ENCODE assay signal across 1 cellular context in the genomic region with DNA sequence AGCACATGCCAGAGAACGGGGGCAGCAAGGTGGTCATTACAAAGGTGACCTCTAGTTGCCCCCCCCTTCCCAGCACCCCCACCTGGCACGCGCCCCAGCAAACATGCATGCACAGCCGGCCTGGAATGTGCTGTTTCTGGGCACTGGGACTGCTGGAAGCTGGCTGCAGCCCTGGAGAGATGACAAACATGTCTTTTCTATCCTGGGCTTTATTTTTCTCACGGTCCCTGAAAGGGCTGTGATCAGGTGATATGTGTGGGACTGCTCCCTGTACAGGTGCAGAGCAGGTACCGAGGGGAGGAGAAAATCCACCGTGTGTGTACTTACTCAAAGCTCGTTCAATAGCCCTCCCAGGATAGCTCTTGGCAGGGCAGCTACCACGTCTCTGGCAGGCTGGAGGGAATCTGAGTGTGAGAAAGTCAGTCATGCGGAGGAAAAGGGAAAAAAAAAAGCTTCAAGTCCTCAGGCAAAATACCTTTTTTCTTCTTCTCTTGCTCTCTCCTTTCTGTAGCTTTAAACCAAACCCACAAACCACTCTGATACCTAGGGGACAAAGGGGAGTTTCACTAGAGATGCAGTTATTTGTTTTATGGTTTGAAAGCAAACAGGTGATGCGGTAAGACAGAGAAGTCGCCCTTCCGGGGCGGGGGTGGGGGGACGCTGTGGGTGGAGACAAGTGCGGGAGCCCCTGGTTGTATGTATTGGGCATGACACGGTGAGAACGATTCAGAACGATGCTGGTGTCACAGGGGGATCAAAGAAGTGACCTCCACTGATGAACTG.
TF ChIP-seq lines count a peak whose summit lies in the region.

No MANE protein-coding gene starts in this region.

TF ChIP-seq in GM12878, 131 proteins besides CTCF, POLR2A, EP300 and RAD21 (continued from another document and continues in another):
- TF ChIP-seq, protein P1, sequence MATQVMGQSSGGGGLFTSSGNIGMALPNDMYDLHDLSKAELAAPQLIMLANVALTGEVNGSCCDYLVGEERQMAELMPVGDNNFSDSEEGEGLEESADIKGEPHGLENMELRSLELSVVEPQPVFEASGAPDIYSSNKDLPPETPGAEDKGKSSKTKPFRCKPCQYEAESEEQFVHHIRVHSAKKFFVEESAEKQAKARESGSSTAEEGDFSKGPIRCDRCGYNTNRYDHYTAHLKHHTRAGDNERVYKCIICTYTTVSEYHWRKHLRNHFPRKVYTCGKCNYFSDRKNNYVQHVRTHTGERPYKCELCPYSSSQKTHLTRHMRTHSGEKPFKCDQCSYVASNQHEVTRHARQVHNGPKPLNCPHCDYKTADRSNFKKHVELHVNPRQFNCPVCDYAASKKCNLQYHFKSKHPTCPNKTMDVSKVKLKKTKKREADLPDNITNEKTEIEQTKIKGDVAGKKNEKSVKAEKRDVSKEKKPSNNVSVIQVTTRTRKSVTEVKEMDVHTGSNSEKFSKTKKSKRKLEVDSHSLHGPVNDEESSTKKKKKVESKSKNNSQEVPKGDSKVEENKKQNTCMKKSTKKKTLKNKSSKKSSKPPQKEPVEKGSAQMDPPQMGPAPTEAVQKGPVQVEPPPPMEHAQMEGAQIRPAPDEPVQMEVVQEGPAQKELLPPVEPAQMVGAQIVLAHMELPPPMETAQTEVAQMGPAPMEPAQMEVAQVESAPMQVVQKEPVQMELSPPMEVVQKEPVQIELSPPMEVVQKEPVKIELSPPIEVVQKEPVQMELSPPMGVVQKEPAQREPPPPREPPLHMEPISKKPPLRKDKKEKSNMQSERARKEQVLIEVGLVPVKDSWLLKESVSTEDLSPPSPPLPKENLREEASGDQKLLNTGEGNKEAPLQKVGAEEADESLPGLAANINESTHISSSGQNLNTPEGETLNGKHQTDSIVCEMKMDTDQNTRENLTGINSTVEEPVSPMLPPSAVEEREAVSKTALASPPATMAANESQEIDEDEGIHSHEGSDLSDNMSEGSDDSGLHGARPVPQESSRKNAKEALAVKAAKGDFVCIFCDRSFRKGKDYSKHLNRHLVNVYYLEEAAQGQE (IDR thresholded peaks at IDR 0.05; ENCODE audit: low read depth, low read length), result no peak
- TF ChIP-seq SMAD1 (IDR thresholded peaks at IDR 0.05; ENCODE audit: low read depth, partially characterized antibody), result peak; percentile 46
- peak; percentile 89 for TF ChIP-seq NFIC (IDR thresholded peaks at IDR 0.05; ENCODE audit: low read depth, low read length)
- TF ChIP-seq ZNF687 (IDR thresholded peaks at IDR 0.05), result no peak
- TF ChIP-seq MEF2B (IDR thresholded peaks at IDR 0.05; ENCODE audit: partially characterized antibody, poor library complexity, severe bottlenecking), result peak; percentile 86
- peak; percentile 92; the same call in 1 of the 2 replicates for TF ChIP-seq TBL1XR1 (IDR thresholded peaks at IDR 0.05; ENCODE audit: low read depth, low read length)
- no peak for TF ChIP-seq YY1 (IDR thresholded peaks at IDR 0.05; ENCODE audit: low read depth, low read length)
- TF ChIP-seq, protein P2, sequence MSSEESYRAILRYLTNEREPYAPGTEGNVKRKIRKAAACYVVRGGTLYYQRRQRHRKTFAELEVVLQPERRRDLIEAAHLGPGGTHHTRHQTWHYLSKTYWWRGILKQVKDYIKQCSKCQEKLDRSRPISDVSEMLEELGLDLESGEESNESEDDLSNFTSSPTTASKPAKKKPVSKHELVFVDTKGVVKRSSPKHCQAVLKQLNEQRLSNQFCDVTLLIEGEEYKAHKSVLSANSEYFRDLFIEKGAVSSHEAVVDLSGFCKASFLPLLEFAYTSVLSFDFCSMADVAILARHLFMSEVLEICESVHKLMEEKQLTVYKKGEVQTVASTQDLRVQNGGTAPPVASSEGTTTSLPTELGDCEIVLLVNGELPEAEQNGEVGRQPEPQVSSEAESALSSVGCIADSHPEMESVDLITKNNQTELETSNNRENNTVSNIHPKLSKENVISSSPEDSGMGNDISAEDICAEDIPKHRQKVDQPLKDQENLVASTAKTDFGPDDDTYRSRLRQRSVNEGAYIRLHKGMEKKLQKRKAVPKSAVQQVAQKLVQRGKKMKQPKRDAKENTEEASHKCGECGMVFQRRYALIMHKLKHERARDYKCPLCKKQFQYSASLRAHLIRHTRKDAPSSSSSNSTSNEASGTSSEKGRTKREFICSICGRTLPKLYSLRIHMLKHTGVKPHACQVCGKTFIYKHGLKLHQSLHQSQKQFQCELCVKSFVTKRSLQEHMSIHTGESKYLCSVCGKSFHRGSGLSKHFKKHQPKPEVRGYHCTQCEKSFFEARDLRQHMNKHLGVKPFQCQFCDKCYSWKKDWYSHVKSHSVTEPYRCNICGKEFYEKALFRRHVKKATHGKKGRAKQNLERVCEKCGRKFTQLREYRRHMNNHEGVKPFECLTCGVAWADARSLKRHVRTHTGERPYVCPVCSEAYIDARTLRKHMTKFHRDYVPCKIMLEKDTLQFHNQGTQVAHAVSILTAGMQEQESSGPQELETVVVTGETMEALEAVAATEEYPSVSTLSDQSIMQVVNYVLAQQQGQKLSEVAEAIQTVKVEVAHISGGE (CRISPR knock-in tag; IDR thresholded peaks at IDR 0.05), result no peak
- TF ChIP-seq MTA3 (IDR thresholded peaks at IDR 0.05; ENCODE audit: borderline replicate concordance, low read length), result peak; percentile 89; the same call in 1 of the 2 replicates
- TF ChIP-seq MLLT1 (IDR thresholded peaks at IDR 0.05), result peak; percentile 80
- TF ChIP-seq MEF2A (IDR thresholded peaks at IDR 0.05; ENCODE audit: insufficient read depth, low read depth, low read length), result 0 out of 2 replicates have a peak, but pooled peaks have one; percentile 43
- TF ChIP-seq GABPA (IDR thresholded peaks at IDR 0.05; ENCODE audit: low read depth), result no peak
- 0 out of 2 replicates have a peak, but pooled peaks have one; percentile 61 for TF ChIP-seq STAT3 (IDR thresholded peaks at IDR 0.05; ENCODE audit: low read depth, low read length)
- TF ChIP-seq, protein P3, sequence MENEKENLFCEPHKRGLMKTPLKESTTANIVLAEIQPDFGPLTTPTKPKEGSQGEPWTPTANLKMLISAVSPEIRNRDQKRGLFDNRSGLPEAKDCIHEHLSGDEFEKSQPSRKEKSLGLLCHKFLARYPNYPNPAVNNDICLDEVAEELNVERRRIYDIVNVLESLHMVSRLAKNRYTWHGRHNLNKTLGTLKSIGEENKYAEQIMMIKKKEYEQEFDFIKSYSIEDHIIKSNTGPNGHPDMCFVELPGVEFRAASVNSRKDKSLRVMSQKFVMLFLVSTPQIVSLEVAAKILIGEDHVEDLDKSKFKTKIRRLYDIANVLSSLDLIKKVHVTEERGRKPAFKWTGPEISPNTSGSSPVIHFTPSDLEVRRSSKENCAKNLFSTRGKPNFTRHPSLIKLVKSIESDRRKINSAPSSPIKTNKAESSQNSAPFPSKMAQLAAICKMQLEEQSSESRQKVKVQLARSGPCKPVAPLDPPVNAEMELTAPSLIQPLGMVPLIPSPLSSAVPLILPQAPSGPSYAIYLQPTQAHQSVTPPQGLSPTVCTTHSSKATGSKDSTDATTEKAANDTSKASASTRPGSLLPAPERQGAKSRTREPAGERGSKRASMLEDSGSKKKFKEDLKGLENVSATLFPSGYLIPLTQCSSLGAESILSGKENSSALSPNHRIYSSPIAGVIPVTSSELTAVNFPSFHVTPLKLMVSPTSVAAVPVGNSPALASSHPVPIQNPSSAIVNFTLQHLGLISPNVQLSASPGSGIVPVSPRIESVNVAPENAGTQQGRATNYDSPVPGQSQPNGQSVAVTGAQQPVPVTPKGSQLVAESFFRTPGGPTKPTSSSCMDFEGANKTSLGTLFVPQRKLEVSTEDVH (IDR thresholded peaks at IDR 0.05; ENCODE audit: low read depth, partially characterized antibody), result no peak
- TF ChIP-seq, protein P4, sequence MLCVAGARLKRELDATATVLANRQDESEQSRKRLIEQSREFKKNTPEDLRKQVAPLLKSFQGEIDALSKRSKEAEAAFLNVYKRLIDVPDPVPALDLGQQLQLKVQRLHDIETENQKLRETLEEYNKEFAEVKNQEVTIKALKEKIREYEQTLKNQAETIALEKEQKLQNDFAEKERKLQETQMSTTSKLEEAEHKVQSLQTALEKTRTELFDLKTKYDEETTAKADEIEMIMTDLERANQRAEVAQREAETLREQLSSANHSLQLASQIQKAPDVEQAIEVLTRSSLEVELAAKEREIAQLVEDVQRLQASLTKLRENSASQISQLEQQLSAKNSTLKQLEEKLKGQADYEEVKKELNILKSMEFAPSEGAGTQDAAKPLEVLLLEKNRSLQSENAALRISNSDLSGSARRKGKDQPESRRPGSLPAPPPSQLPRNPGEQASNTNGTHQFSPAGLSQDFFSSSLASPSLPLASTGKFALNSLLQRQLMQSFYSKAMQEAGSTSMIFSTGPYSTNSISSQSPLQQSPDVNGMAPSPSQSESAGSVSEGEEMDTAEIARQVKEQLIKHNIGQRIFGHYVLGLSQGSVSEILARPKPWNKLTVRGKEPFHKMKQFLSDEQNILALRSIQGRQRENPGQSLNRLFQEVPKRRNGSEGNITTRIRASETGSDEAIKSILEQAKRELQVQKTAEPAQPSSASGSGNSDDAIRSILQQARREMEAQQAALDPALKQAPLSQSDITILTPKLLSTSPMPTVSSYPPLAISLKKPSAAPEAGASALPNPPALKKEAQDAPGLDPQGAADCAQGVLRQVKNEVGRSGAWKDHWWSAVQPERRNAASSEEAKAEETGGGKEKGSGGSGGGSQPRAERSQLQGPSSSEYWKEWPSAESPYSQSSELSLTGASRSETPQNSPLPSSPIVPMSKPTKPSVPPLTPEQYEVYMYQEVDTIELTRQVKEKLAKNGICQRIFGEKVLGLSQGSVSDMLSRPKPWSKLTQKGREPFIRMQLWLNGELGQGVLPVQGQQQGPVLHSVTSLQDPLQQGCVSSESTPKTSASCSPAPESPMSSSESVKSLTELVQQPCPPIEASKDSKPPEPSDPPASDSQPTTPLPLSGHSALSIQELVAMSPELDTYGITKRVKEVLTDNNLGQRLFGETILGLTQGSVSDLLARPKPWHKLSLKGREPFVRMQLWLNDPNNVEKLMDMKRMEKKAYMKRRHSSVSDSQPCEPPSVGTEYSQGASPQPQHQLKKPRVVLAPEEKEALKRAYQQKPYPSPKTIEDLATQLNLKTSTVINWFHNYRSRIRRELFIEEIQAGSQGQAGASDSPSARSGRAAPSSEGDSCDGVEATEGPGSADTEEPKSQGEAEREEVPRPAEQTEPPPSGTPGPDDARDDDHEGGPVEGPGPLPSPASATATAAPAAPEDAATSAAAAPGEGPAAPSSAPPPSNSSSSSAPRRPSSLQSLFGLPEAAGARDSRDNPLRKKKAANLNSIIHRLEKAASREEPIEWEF (IDR thresholded peaks at IDR 0.05; ENCODE audit: insufficient replicate concordance, low read depth, low read length), result peak; percentile 93
- TF ChIP-seq SPI1 (IDR thresholded peaks at IDR 0.05; ENCODE audit: borderline replicate concordance, insufficient read depth, low read depth, low read length), result no peak
- TF ChIP-seq, protein P5, sequence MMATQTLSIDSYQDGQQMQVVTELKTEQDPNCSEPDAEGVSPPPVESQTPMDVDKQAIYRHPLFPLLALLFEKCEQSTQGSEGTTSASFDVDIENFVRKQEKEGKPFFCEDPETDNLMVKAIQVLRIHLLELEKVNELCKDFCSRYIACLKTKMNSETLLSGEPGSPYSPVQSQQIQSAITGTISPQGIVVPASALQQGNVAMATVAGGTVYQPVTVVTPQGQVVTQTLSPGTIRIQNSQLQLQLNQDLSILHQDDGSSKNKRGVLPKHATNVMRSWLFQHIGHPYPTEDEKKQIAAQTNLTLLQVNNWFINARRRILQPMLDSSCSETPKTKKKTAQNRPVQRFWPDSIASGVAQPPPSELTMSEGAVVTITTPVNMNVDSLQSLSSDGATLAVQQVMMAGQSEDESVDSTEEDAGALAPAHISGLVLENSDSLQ (IDR thresholded peaks at IDR 0.05), result no peak
- peak; percentile 65 for TF ChIP-seq EED (IDR thresholded peaks at IDR 0.05; ENCODE audit: low read depth)
- TF ChIP-seq IKZF2 (IDR thresholded peaks at IDR 0.05), result peak; percentile 56 to 79
- TF ChIP-seq SMC3 (IDR thresholded peaks at IDR 0.05; ENCODE audit: borderline replicate concordance, low read length), result peak; percentile 23; the same call in 1 of the 2 replicates
- TF ChIP-seq NR2C1 (IDR thresholded peaks at IDR 0.05), result no peak
- no peak for TF ChIP-seq BRCA1 (IDR thresholded peaks at IDR 0.05; ENCODE audit: low read depth, low read length)
- TF ChIP-seq RUNX3 (IDR thresholded peaks at IDR 0.05; ENCODE audit: low read length), result peak; percentile 98
- TF ChIP-seq IKZF1 (conservative IDR thresholded peaks at IDR 0.05), result peak; percentile 20; the same call in 1 of the 2 replicates
- 0 out of 2 replicates have a peak, but pooled peaks have one; percentile 34 for TF ChIP-seq BCL11A (IDR thresholded peaks at IDR 0.05; ENCODE audit: low read depth, low read length)
